1 cellular context compared by ENCODE assay signal in the genomic region with DNA sequence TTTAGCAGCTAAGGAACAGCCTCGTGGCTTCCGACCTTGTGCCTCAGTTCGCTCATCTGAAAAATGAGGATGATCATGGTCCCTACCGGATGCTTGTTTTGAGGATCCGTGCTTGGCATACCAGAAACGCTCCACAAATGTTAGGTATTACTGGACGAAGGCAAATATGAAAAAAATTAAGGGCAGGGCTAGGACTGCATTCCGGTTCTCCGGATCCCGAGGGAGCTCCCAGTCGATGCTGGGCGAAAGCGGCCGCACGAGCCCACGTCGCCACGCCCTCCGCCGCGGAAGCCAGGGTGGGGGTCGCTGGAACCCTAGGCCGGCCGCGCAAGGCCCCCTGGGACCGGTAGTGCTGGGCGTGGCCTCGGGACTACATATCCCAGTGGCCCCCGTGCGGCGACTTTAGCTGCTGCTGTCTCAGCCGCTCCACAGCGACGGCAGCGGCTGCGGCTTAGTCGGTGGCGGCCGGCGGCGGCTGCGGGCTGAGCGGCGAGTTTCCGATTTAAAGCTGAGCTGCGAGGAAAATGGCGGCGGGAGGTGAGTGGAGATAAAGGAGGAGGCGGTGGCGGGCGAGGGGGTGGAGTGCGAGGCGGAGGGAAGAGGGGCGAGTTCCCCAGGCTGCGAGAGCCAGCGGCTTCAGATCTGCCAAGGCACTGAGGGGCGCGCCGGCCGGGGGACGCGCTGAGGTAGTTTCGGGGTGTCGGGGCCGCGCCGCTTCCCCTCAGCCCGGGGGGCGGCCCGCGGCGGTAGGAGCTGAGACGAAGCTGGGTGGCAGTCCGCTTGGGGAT.
TF ChIP-seq lines count a peak whose summit lies in the region.

Gene NCOA3 (plus strand): TSS at position 405 of the 788 bp plus-strand sequence. CDS start 120,361 bp downstream, outside the sequence.

TF ChIP-seq in HEK293, 187 proteins besides CTCF, POLR2A, EP300 and RAD21 (continued from another document and continues in another):
- TF ChIP-seq ZNF555 (tag by site-specific recombination; conservative IDR thresholded peaks at IDR 0.05), result no peak
- no peak; the same call in 1 of the 2 replicates for TF ChIP-seq TRIM28 (IDR thresholded peaks at IDR 0.05; ENCODE audit: borderline replicate concordance, low read length)
- TF ChIP-seq, protein P1, sequence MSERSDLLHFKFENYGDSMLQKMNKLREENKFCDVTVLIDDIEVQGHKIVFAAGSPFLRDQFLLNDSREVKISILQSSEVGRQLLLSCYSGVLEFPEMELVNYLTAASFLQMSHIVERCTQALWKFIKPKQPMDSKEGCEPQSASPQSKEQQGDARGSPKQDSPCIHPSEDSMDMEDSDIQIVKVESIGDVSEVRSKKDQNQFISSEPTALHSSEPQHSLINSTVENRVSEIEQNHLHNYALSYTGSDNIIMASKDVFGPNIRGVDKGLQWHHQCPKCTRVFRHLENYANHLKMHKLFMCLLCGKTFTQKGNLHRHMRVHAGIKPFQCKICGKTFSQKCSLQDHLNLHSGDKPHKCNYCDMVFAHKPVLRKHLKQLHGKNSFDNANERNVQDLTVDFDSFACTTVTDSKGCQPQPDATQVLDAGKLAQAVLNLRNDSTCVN (tag by site-specific recombination; optimal IDR thresholded peaks at IDR 0.05), result peak; percentile 99
- TF ChIP-seq YY2 (tag by site-specific recombination; IDR thresholded peaks at IDR 0.05), result peak; percentile 85
- no peak for TF ChIP-seq ZNF169 (tag by site-specific recombination; IDR thresholded peaks at IDR 0.05)
- TF ChIP-seq ZNF585B (tag by site-specific recombination; IDR thresholded peaks at IDR 0.05), result no peak
- TF ChIP-seq ZNF133 (tag by site-specific recombination; IDR thresholded peaks at IDR 0.05), result no peak
- TF ChIP-seq ATF2 (tag by site-specific recombination; IDR thresholded peaks at IDR 0.05; ENCODE audit: low read depth), result no peak
- TF ChIP-seq ZNF433 (tag by site-specific recombination; IDR thresholded peaks at IDR 0.05; ENCODE audit: low read depth), result no peak
- TF ChIP-seq HOXA7 (CRISPR knock-in tag; IDR thresholded peaks at IDR 0.05; ENCODE audit: borderline replicate concordance), result no peak
- TF ChIP-seq ZNF211 (tag by site-specific recombination; IDR thresholded peaks at IDR 0.05; ENCODE audit: low read depth), result no peak
- peak; percentile 94 for TF ChIP-seq ZEB2 (tag by site-specific recombination; IDR thresholded peaks at IDR 0.05)
- no peak for TF ChIP-seq ZNF701 (tag by site-specific recombination; IDR thresholded peaks at IDR 0.05)
- no peak; the same call in 1 of the 2 replicates for TF ChIP-seq ZNF24 (tag by site-specific recombination; IDR thresholded peaks at IDR 0.05)
- 0 out of 2 replicates have a peak, but pooled peaks have one; percentile 31 for TF ChIP-seq TSHZ1 (tag by site-specific recombination; IDR thresholded peaks at IDR 0.05; ENCODE audit: borderline replicate concordance)
- peak; percentile 91 for TF ChIP-seq ZNF335 (tag by site-specific recombination; conservative IDR thresholded peaks at IDR 0.05)
- 0 out of 2 replicates have a peak, but pooled peaks have one; percentile 14 for TF ChIP-seq GFI1B (tag by site-specific recombination; IDR thresholded peaks at IDR 0.05)
- TF ChIP-seq ZNF350 (tag by site-specific recombination; IDR thresholded peaks at IDR 0.05), result no peak
- no peak for TF ChIP-seq ZNF792 (tag by site-specific recombination; IDR thresholded peaks at IDR 0.05)
- TF ChIP-seq, protein P2, sequence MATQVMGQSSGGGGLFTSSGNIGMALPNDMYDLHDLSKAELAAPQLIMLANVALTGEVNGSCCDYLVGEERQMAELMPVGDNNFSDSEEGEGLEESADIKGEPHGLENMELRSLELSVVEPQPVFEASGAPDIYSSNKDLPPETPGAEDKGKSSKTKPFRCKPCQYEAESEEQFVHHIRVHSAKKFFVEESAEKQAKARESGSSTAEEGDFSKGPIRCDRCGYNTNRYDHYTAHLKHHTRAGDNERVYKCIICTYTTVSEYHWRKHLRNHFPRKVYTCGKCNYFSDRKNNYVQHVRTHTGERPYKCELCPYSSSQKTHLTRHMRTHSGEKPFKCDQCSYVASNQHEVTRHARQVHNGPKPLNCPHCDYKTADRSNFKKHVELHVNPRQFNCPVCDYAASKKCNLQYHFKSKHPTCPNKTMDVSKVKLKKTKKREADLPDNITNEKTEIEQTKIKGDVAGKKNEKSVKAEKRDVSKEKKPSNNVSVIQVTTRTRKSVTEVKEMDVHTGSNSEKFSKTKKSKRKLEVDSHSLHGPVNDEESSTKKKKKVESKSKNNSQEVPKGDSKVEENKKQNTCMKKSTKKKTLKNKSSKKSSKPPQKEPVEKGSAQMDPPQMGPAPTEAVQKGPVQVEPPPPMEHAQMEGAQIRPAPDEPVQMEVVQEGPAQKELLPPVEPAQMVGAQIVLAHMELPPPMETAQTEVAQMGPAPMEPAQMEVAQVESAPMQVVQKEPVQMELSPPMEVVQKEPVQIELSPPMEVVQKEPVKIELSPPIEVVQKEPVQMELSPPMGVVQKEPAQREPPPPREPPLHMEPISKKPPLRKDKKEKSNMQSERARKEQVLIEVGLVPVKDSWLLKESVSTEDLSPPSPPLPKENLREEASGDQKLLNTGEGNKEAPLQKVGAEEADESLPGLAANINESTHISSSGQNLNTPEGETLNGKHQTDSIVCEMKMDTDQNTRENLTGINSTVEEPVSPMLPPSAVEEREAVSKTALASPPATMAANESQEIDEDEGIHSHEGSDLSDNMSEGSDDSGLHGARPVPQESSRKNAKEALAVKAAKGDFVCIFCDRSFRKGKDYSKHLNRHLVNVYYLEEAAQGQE (tag by site-specific recombination; IDR thresholded peaks at IDR 0.05), result peak; percentile 8; the same call in 1 of the 2 replicates
- 0 out of 2 replicates have a peak, but pooled peaks have one; percentile 15 for TF ChIP-seq ZBTB21 (tag by site-specific recombination; IDR thresholded peaks at IDR 0.05)
- TF ChIP-seq KLF7 (tag by site-specific recombination; IDR thresholded peaks at IDR 0.05; ENCODE audit: borderline replicate concordance), result peak; percentile 100
- no peak for TF ChIP-seq ZNF747 (tag by site-specific recombination; IDR thresholded peaks at IDR 0.05)
- TF ChIP-seq ZNF10 (tag by site-specific recombination; IDR thresholded peaks at IDR 0.05), result no peak
- no peak for TF ChIP-seq ZNF248 (tag by site-specific recombination; IDR thresholded peaks at IDR 0.05)
- no peak for TF ChIP-seq ZNF791 (tag by site-specific recombination; IDR thresholded peaks at IDR 0.05)
- no peak for TF ChIP-seq ZNF19 (tag by site-specific recombination; IDR thresholded peaks at IDR 0.05; ENCODE audit: low read depth)
- TF ChIP-seq ZNF391 (tag by site-specific recombination; IDR thresholded peaks at IDR 0.05; ENCODE audit: borderline replicate concordance, low read depth), result peak; percentile 63; the same call in 1 of the 2 replicates
- no peak for TF ChIP-seq ZNF132 (tag by site-specific recombination; IDR thresholded peaks at IDR 0.05; ENCODE audit: borderline replicate concordance)
- peak; percentile 85 for TF ChIP-seq KLF10 (tag by site-specific recombination; IDR thresholded peaks at IDR 0.05)
- peak; percentile 53; the same call in 1 of the 2 replicates for TF ChIP-seq ZBTB7A (tag by site-specific recombination; IDR thresholded peaks at IDR 0.05; ENCODE audit: low read depth)
- TF ChIP-seq ZNF155 (tag by site-specific recombination; IDR thresholded peaks at IDR 0.05), result no peak
- no peak for TF ChIP-seq ZNF776 (tag by site-specific recombination; IDR thresholded peaks at IDR 0.05; ENCODE audit: borderline replicate concordance)
- TF ChIP-seq INSM2 (tag by site-specific recombination; IDR thresholded peaks at IDR 0.05), result peak; percentile 36; the same call in 1 of the 2 replicates
- peak; percentile 93 for TF ChIP-seq SP3 (tag by site-specific recombination; IDR thresholded peaks at IDR 0.05)
- TF ChIP-seq ZNF426 (tag by site-specific recombination; IDR thresholded peaks at IDR 0.05), result no peak
- no peak for TF ChIP-seq FEZF1 (tag by site-specific recombination; IDR thresholded peaks at IDR 0.05)
- no peak for TF ChIP-seq ZNF114 (tag by site-specific recombination; IDR thresholded peaks at IDR 0.05)
- TF ChIP-seq ZNF677 (tag by site-specific recombination; IDR thresholded peaks at IDR 0.05), result no peak
- TF ChIP-seq ZNF341 (tag by site-specific recombination; IDR thresholded peaks at IDR 0.05; ENCODE audit: low read depth), result peak; percentile 71
- TF ChIP-seq ZNF785 (tag by site-specific recombination; IDR thresholded peaks at IDR 0.05), result no peak
- TF ChIP-seq ZNF830 (tag by site-specific recombination; IDR thresholded peaks at IDR 0.05; ENCODE audit: low read depth), result no peak
- TF ChIP-seq ZFP69B (tag by site-specific recombination; IDR thresholded peaks at IDR 0.05), result peak; percentile 93
- no peak for TF ChIP-seq ZNF670 (tag by site-specific recombination; IDR thresholded peaks at IDR 0.05; ENCODE audit: low read depth)
- no peak; the same call in 1 of the 2 replicates for TF ChIP-seq ZNF596 (tag by site-specific recombination; IDR thresholded peaks at IDR 0.05)
- no peak for TF ChIP-seq ZNF324 (tag by site-specific recombination; IDR thresholded peaks at IDR 0.05)
- peak; percentile 82 for TF ChIP-seq ZSCAN30 (tag by site-specific recombination; IDR thresholded peaks at IDR 0.05)
- TF ChIP-seq ZSCAN23 (tag by site-specific recombination; IDR thresholded peaks at IDR 0.05), result no peak
- no peak for TF ChIP-seq ZNF140 (tag by site-specific recombination; IDR thresholded peaks at IDR 0.05)
- TF ChIP-seq ZNF18 (tag by site-specific recombination; IDR thresholded peaks at IDR 0.05), result no peak
- TF ChIP-seq, protein P3, sequence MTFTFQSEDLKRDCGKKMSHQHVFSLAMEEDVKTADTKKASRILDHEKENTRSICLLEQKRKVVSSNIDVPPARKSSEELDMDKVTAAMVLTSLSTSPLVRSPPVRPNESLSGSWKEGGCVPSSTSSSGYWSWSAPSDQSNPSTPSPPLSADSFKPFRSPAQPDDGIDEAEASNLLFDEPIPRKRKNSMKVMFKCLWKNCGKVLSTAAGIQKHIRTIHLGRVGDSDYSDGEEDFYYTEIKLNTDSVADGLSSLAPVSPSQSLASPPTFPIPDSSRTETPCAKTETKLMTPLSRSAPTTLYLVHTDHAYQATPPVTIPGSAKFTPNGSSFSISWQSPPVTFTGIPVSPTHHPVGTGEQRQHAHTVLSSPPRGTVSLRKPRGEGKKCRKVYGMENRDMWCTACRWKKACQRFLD (tag by site-specific recombination; IDR thresholded peaks at IDR 0.05), result no peak
- no peak for TF ChIP-seq ZNF548 (tag by site-specific recombination; IDR thresholded peaks at IDR 0.05)
- no peak for TF ChIP-seq ZNF837 (tag by site-specific recombination; IDR thresholded peaks at IDR 0.05)
- TF ChIP-seq ZNF549 (tag by site-specific recombination; IDR thresholded peaks at IDR 0.05), result no peak
- TF ChIP-seq BCL11A (tag by site-specific recombination; IDR thresholded peaks at IDR 0.05; ENCODE audit: low read depth), result no peak
- TF ChIP-seq ZNF610 (tag by site-specific recombination; IDR thresholded peaks at IDR 0.05; ENCODE audit: borderline replicate concordance), result peak; percentile 96
